In genomic region chr1:18922319-18922726, GRCh38 we compare ENCODE assay signal across 9 cellular contexts. TPM values are rescaled to one million over a fixed set of nuclear protein-coding genes. Genes with fewer than 3 reads are reported as not detected.
DNase-seq lines count a peak whose midpoint lies in the region; ATAC-seq, FAIRE-seq and TF ChIP-seq lines count a peak whose summit lies in the region.
"Had no signal": no experiment of that assay in that cellular context is flagged by ENCODE, and none has a peak within 500 bp of the region (broad histone marks: within the 10 kb centered on the region; RNA-seq: fewer than 3 reads in every experiment).

No MANE protein-coding gene starts in this region.

- no peaks in the 10 kb centered on the region for H3K36me3 Mint-ChIP-seq in WTC11

- H3K9me3 ChIP-seq in sigmoid colon = no peaks in the 10 kb centered on the region

- TF ChIP-seq CTCF in sigmoid colon (IDR thresholded peaks at IDR 0.05) (peak in 3 of 4 experiments; percentile 15 to 52 (median 25)), WTC11 (IDR thresholded peaks at IDR 0.05) (no peak)

- H3K36me3 ChIP-seq in sigmoid colon = peaks cover 0 to 20% (median 7%) of the 10 kb centered on the region in 4 donors

- 43 to 63% methylated on average over 8 of the region's 8 CpGs for WGBS in sigmoid colon, 2 donors

- peak; percentile 88 to 89 for ATAC-seq in left cardiac atrium
- no peak for ATAC-seq in GM21381 (IDR thresholded peaks at IDR 0.05; ENCODE audit: unreplicated experiment)
- no peak for ATAC-seq in WTC11
- ATAC-seq in GM19351 (IDR thresholded peaks at IDR 0.05; ENCODE audit: unreplicated experiment) = no peak

- TF ChIP-seq EP300 in sigmoid colon (IDR thresholded peaks at IDR 0.05) = peak in 2 of 4 donors; percentile 84 to 85

- TF ChIP-seq POLR2A in H54 (IDR thresholded peaks at IDR 0.05; ENCODE audit: low read depth, low read length) (no peak), sigmoid colon (IDR thresholded peaks at IDR 0.05) (peak; percentile 41 to 43)

- H3K4me3 ChIP-seq in sigmoid colon = peak overlapping the region in 2 of 4 donors; percentile 12 to 20

- no peak overlapping the region for H3K27ac Mint-ChIP-seq in WTC11
- H3K27ac Mint-ChIP-seq: memory B cell had no signal

- FAIRE-seq in H54 (lab: Jason Lieb, UNC) = no peak

- H3K27me3 Mint-ChIP-seq in WTC11 (ENCODE audit: low read depth) = no peaks in the 10 kb centered on the region
- H3K27me3 Mint-ChIP-seq: memory B cell had no signal

- H3K27ac ChIP-seq in sigmoid colon = peak overlapping the region; percentile 92 to 98 (median 93)

- no peaks in the 10 kb centered on the region for H3K27me3 ChIP-seq in sigmoid colon

- DNase-seq in H54 (ENCODE audit: insufficient read length, low spot score) = peak; percentile 59
- peak; percentile 62 for DNase-seq in amniotic stem cell (lab: John Stamatoyannopoulos, UW)
- peak; percentile 89 for DNase-seq in left cardiac atrium
- DNase-seq in sigmoid colon = peak; percentile 97
- DNase-seq in WTC11 (ENCODE audit: low spot score) = no peak
- no peak for DNase-seq in SKM-1 treated with dmso at 0.1 percent for 144 hours (lab: John Stamatoyannopoulos, UW; ENCODE audit: unreplicated experiment)

- H3K4me1 ChIP-seq in sigmoid colon = peaks cover 0 to 60% (median 53%) of the 10 kb centered on the region in 4 donors

- POLR2A ChIA-PET in WTC11 (lab: Charles Lee) = interaction anchor here (0.6 to 1.3 kb wide), 2 partner anchors 34 to 77 kb away, joined by 4 read pairs; partner anchors contain the start of gene IFFO2

- H3K4me3 Mint-ChIP-seq in WTC11 = no peak overlapping the region
- H3K4me3 Mint-ChIP-seq: memory B cell had no signal

- peaks cover 13% of the 10 kb centered on the region for H3K4me1 Mint-ChIP-seq in WTC11

- intact Hi-C loops in left cardiac atrium (cut with DNase I) (loop anchor here in 1 of 2 donors (5.0 kb wide), 1 partner anchor 35 kb away; the partner anchor contains the start of gene IFFO2), sigmoid colon (cut with DNase I) (loop anchor here (2.0 to 5.0 kb wide), 2 partner anchors 26 to 150 kb away; no protein-coding TSS in a partner anchor)

- CTCF ChIA-PET in WTC11 (lab: Charles Lee) = interaction anchor here (0.7 to 5.1 kb wide), 7 partner anchors 9 to 137 kb away, joined by 3 to 71 read pairs (median 4); no protein-coding TSS in a partner anchor

- no peaks in the 10 kb centered on the region for H3K9me3 Mint-ChIP-seq in WTC11

TF ChIP-seq in WTC11, 78 proteins besides CTCF, POLR2A, EP300 and RAD21:
- TF ChIP-seq ZNF532 (CRISPR knock-in tag; IDR thresholded peaks at IDR 0.05; ENCODE audit: borderline replicate concordance) = no peak
- no peak for TF ChIP-seq ZBTB43 (CRISPR knock-in tag; IDR thresholded peaks at IDR 0.05)
- TF ChIP-seq ZNF671 (CRISPR knock-in tag; IDR thresholded peaks at IDR 0.05) = no peak
- no peak for TF ChIP-seq ZNF423 (CRISPR knock-in tag; IDR thresholded peaks at IDR 0.05)

RNA-seq across cellular contexts. Expression of gene ALDH4A1, which starts 20.0 kb away (rescaled TPM):
- total RNA-seq in left cardiac atrium = 10 to 100 TPM; 23.4 to 31.2 TPM
- total RNA-seq in sigmoid colon = 10 to 100 TPM in 1 of 4 donors, 1 to 10 TPM in 3; 6.7 to 12.8 (median 8.4) TPM
- polyA plus RNA-seq in sigmoid colon = 10 to 100 TPM in 1 of 3 donors, 1 to 10 TPM in 2; 2.4 to 11.0 (median 3.7) TPM
- 31.0 to 37.5 TPM (median 36.2 TPM) in 3 replicates for total RNA-seq in WTC11 (2021)

RNA-seq across cellular contexts. Expression of gene IFFO2, which starts 34.2 kb away (rescaled TPM):
- total RNA-seq in left cardiac atrium (1 to 10 TPM; 3.4 to 6.4 TPM), sigmoid colon (10 to 100 TPM in 2 of 4 donors, 1 to 10 TPM in 2; 7.5 to 35.0 (median 13.8) TPM), WTC11 (2021) (6.5 to 8.1 TPM (median 6.9 TPM) in 3 replicates)
- polyA plus RNA-seq in sigmoid colon = 1 to 10 TPM; 1.2 to 8.6 (median 7.2) TPM

Comparison
In these comparisons a context has a peak if more than half of its experiments do, and no peak if none do; other contexts are left out.
1. DNase-seq: peak in H54 (single experiment), amniotic stem cell (single experiment), left cardiac atrium (single experiment) and sigmoid colon (single experiment); none in WTC11 (single experiment) and SKM-1 treated with dmso at 0.1 percent for 144 hours (single experiment).
2. ATAC-seq: peak in left cardiac atrium (2 of 2); none in GM21381 (single experiment), WTC11 (single experiment) and GM19351 (single experiment).